Comparison of ENCODE assay signal across 21 cellular contexts in genomic region chr3:159077860-159078259, GRCh38. TPM values are rescaled to one million over a fixed set of nuclear protein-coding genes. Genes with fewer than 3 reads are reported as not detected.
DNase-seq lines count a peak whose midpoint lies in the region; ATAC-seq and TF ChIP-seq lines count a peak whose summit lies in the region.
"Had no signal": no experiment of that assay in that cellular context is flagged by ENCODE, and none has a peak within 500 bp of the region (broad histone marks: within the 10 kb centered on the region; RNA-seq: fewer than 3 reads in every experiment).

No MANE protein-coding gene starts in this region.

- no peaks in the 10 kb centered on the region for H3K9me2 ChIP-seq in MM.1S (replicated peaks; ENCODE audit: insufficient read depth, low read length)

- H3K27me3 ChIP-seq in foreskin keratinocyte (no peaks in the 10 kb centered on the region), MM.1S (replicated peaks; ENCODE audit: insufficient read depth, low read length) (no peaks in the 10 kb centered on the region)
- H3K27me3 ChIP-seq: heart right ventricle had no signal

- no peak overlapping the region for H3K4me3 ChIP-seq in MM.1S (ENCODE audit: low read length)
- H3K4me3 ChIP-seq: heart right ventricle had no signal

- H4K20me1 ChIP-seq in MM.1S (ENCODE audit: insufficient read depth, low read length) = no peaks in the 10 kb centered on the region

- no peak overlapping the region for H2AFZ ChIP-seq in MM.1S (ENCODE audit: low read length)

- DNase-seq in A172 (ENCODE audit: low spot score) (peak; percentile 90), HCEC 1CT (peak; percentile 100), amniotic epithelial cell (ENCODE audit: low read depth) (peak; percentile 88), foreskin keratinocyte (peak; percentile 38 to 84), MM.1S (no peak)
- DNase-seq: 8988T; activated T-cell treated with anti-CD3 and anti-CD28 coated beads, Interleukin-2, amount 50 U/mL, for 4 hours; amygdala; effector memory CD8-positive, alpha-beta T cell; H9; heart right ventricle; left colon; naive thymus-derived CD8-positive, alpha-beta T cell; NCI-H2081; NCI-H774; Right ventricle myocardium superior; stimulated activated naive CD8-positive, alpha-beta T cell treated with anti-CD3 and anti-CD28 coated beads, Interleukin-15, amount 100 ng/mL, for 72 hours; T-helper 9 cell had no signal

- H3K27ac ChIP-seq in foreskin keratinocyte (no peak overlapping the region), MM.1S (ENCODE audit: low read length) (no peak overlapping the region)
- H3K27ac ChIP-seq: heart right ventricle had no signal

- H3K9me3 ChIP-seq in MM.1S (replicated peaks; ENCODE audit: insufficient read depth, low read length) = no peaks in the 10 kb centered on the region
- H3K9me3 ChIP-seq: heart right ventricle had no signal

- no peak overlapping the region for H3K9ac ChIP-seq in MM.1S (ENCODE audit: low read length)

- H3K4me1 ChIP-seq in foreskin keratinocyte (peaks cover 23% of the 10 kb centered on the region), MM.1S (ENCODE audit: low read length) (no peaks in the 10 kb centered on the region)
- H3K4me1 ChIP-seq: heart right ventricle had no signal

- TF ChIP-seq CTCF in foreskin keratinocyte (conservative IDR thresholded peaks at IDR 0.05) (no peak), MM.1S (IDR thresholded peaks at IDR 0.05; ENCODE audit: low read length) (no peak)

- peak; percentile 93 for ATAC-seq in foreskin keratinocyte
- no peak for ATAC-seq in HG03565 (IDR thresholded peaks at IDR 0.05; ENCODE audit: unreplicated experiment)
- ATAC-seq in GM21717 (IDR thresholded peaks at IDR 0.05; ENCODE audit: unreplicated experiment) = no peak
- ATAC-seq in HG03520 (IDR thresholded peaks at IDR 0.05; ENCODE audit: unreplicated experiment) = no peak
- ATAC-seq: activated T-cell treated with anti-CD3 and anti-CD28 coated beads, Interleukin-2, amount 50 U/mL, for 4 hours; effector memory CD8-positive, alpha-beta T cell; heart right ventricle; left colon; naive thymus-derived CD8-positive, alpha-beta T cell; stimulated activated naive CD8-positive, alpha-beta T cell treated with anti-CD3 and anti-CD28 coated beads, Interleukin-15, amount 100 ng/mL, for 72 hours had no signal

- no peaks in the 10 kb centered on the region for H3K36me3 ChIP-seq in MM.1S (replicated peaks; ENCODE audit: insufficient read depth, low read length)
- H3K36me3 ChIP-seq: heart right ventricle had no signal

- no peak overlapping the region for H3K4me2 ChIP-seq in MM.1S (ENCODE audit: low read depth, low read length)

- H3F3A ChIP-seq in MM.1S (ENCODE audit: insufficient read depth, low read length) = no peaks in the 10 kb centered on the region

- no peaks in the 10 kb centered on the region for H3K79me2 ChIP-seq in MM.1S (ENCODE audit: low read length)

RNA-seq across cellular contexts. Expression of gene IQCJ, which starts 8.7 kb away (rescaled TPM):
- not detected in 2 replicates for total RNA-seq in A172 (2014; rRNA removed; shearing (Covaris generic))
- not detected in 2 replicates for total RNA-seq in foreskin keratinocyte
- polyA plus RNA-seq in foreskin keratinocyte = not detected in 2 replicates
- total RNA-seq: activated T-cell treated with anti-CD3 and anti-CD28 coated beads, Interleukin-2, amount 50 U/mL, for 4 hours; H9; left colon; naive thymus-derived CD8-positive, alpha-beta T cell had no signal
- polyA plus RNA-seq: naive thymus-derived CD8-positive, alpha-beta T cell had no signal
